1 cellular context compared by ENCODE assay signal in the genomic region with DNA sequence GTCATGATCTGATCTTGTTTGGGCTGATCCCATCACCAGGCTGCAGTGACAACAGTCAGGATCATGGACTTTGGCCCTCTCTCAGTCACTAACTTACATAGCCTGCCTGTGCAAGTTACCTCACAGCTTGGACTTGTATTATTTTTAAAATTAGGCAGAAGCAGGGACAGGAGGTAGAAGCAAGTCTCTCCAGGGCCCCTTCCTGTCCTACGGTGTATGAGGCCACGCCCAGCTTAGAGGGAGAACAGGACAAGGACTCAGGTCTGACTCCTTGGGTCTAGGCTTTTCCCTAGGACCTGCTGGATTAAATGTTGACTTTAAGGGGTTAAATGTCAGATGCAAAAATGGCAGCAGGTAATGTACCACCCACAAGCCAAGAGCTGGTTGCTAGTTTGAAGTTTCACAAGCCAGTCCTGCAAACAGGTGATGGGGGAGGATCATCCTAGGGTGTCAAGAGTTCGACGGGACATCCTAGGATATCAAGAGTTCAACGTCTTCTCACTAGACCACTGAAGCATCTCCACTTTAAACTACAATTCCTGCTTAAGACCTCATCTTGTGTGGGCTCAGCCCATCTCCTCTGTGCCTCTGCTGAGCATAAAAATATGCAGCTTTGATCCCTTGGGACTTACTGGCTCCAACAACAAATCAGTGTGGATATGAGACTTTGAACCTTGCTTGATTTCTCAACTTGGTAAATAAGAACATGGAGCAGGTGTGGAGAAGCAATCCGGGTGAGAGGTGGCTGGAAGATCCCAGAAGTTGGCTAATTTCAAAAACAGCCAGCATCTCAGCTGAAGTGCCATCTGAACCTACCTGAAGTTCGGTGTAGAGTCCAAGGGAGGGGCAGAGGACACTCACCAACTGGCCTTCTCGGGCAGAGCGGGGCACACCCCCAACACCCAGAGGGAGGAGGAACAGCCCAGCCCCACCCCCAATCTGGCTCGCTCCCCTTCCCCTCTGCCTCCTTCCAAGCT.
TF ChIP-seq lines count a peak whose summit lies in the region.

No MANE protein-coding gene starts in this region.

TF ChIP-seq in HepG2, 621 proteins besides CTCF, POLR2A, EP300 and RAD21 (continued from another document and continues in another):
- no peak for TF ChIP-seq JARID2 (CRISPR knock-in tag; IDR thresholded peaks at IDR 0.05; ENCODE audit: insufficient replicate concordance)
- TF ChIP-seq ZNF644 (CRISPR knock-in tag; IDR thresholded peaks at IDR 0.05; ENCODE audit: low read depth): peak; percentile 96
- peak; percentile 99 for TF ChIP-seq HNF4A (CRISPR knock-in tag; IDR thresholded peaks at IDR 0.05)
- peak; percentile 80; the same call in 1 of the 2 replicates for TF ChIP-seq SOX13 (IDR thresholded peaks at IDR 0.05)
- peak; percentile 77 to 84; a peak in 3 of 4 replicates for TF ChIP-seq SOX13 (CRISPR knock-in tag; conservative IDR thresholded peaks at IDR 0.05 in 1 of 2, IDR thresholded peaks at IDR 0.05 in 1 of 2)
- TF ChIP-seq ZFX (CRISPR knock-in tag; IDR thresholded peaks at IDR 0.05; ENCODE audit: low read depth): no peak; the same call in 1 of the 2 replicates
- 0 out of 2 replicates have a peak, but pooled peaks have one; percentile 36 for TF ChIP-seq ZNF766 (CRISPR knock-in tag; IDR thresholded peaks at IDR 0.05; ENCODE audit: borderline replicate concordance)
- peak; percentile 82 for TF ChIP-seq FOXK2 (IDR thresholded peaks at IDR 0.05)
- 0 out of 2 replicates have a peak, but pooled peaks have one; percentile 61 for TF ChIP-seq HIVEP1 (CRISPR knock-in tag; IDR thresholded peaks at IDR 0.05)
- TF ChIP-seq ZNF556 (CRISPR knock-in tag; IDR thresholded peaks at IDR 0.05; ENCODE audit: borderline replicate concordance): no peak
- no peak for TF ChIP-seq ZKSCAN5 (CRISPR knock-in tag; IDR thresholded peaks at IDR 0.05)
- no peak for TF ChIP-seq MBD4 (IDR thresholded peaks at IDR 0.05; ENCODE audit: borderline replicate concordance, low read length)
- peak; percentile 77; the same call in 1 of the 2 replicates for TF ChIP-seq ZNF335 (CRISPR knock-in tag; IDR thresholded peaks at IDR 0.05)
- TF ChIP-seq KDM5B (CRISPR knock-in tag; IDR thresholded peaks at IDR 0.05; ENCODE audit: borderline replicate concordance): no peak
- peak; percentile 49; the same call in 1 of the 2 replicates for TF ChIP-seq ZFY (CRISPR knock-in tag; IDR thresholded peaks at IDR 0.05)
- TF ChIP-seq HDAC6 (IDR thresholded peaks at IDR 0.05; ENCODE audit: low read depth, low read length): no peak
- TF ChIP-seq HNRNPH1 (optimal IDR thresholded peaks at IDR 0.05; ENCODE audit: low read depth, low read length): no peak
- TF ChIP-seq TP53 (CRISPR knock-in tag; conservative IDR thresholded peaks at IDR 0.05): no peak
- peak; percentile 63; the same call in 1 of the 2 replicates for TF ChIP-seq ZNF674 (CRISPR knock-in tag; IDR thresholded peaks at IDR 0.05; ENCODE audit: low read depth)
- TF ChIP-seq E2F5 (CRISPR knock-in tag; conservative IDR thresholded peaks at IDR 0.05): no peak
- 0 out of 2 replicates have a peak, but pooled peaks have one; percentile 57 for TF ChIP-seq SAFB2 (CRISPR knock-in tag; IDR thresholded peaks at IDR 0.05; ENCODE audit: borderline replicate concordance, low read depth)
- TF ChIP-seq, protein P1, sequence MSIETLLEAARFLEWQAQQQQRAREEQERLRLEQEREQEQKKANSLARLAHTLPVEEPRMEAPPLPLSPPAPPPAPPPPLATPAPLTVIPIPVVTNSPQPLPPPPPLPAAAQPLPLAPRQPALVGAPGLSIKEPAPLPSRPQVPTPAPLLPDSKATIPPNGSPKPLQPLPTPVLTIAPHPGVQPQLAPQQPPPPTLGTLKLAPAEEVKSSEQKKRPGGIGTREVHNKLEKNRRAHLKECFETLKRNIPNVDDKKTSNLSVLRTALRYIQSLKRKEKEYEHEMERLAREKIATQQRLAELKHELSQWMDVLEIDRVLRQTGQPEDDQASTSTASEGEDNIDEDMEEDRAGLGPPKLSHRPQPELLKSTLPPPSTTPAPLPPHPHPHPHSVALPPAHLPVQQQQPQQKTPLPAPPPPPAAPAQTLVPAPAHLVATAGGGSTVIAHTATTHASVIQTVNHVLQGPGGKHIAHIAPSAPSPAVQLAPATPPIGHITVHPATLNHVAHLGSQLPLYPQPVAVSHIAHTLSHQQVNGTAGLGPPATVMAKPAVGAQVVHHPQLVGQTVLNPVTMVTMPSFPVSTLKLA (IDR thresholded peaks at IDR 0.05): no peak; the same call in 1 of the 2 replicates
- peak; percentile 99 for TF ChIP-seq RXRB (CRISPR knock-in tag; IDR thresholded peaks at IDR 0.05; ENCODE audit: borderline replicate concordance)
- no peak for TF ChIP-seq ZNF260 (CRISPR knock-in tag; IDR thresholded peaks at IDR 0.05; ENCODE audit: borderline replicate concordance, low read depth)
- no peak for TF ChIP-seq ZNF670 (CRISPR knock-in tag; IDR thresholded peaks at IDR 0.05; ENCODE audit: borderline replicate concordance)
- TF ChIP-seq ZNF629 (CRISPR knock-in tag; conservative IDR thresholded peaks at IDR 0.05): peak; percentile 33; the same call in 1 of the 2 replicates
- TF ChIP-seq GTF3A (CRISPR knock-in tag; conservative IDR thresholded peaks at IDR 0.05): peak; percentile 31; the same call in 1 of the 2 replicates
- no peak for TF ChIP-seq ATAD3A (CRISPR knock-in tag; IDR thresholded peaks at IDR 0.05)
- TF ChIP-seq TAF15 (IDR thresholded peaks at IDR 0.05; ENCODE audit: low read depth, low read length, poor library complexity, severe bottlenecking): no peak
- TF ChIP-seq ZNF331 (CRISPR knock-in tag; IDR thresholded peaks at IDR 0.05): peak; percentile 96
- TF ChIP-seq, protein P2, sequence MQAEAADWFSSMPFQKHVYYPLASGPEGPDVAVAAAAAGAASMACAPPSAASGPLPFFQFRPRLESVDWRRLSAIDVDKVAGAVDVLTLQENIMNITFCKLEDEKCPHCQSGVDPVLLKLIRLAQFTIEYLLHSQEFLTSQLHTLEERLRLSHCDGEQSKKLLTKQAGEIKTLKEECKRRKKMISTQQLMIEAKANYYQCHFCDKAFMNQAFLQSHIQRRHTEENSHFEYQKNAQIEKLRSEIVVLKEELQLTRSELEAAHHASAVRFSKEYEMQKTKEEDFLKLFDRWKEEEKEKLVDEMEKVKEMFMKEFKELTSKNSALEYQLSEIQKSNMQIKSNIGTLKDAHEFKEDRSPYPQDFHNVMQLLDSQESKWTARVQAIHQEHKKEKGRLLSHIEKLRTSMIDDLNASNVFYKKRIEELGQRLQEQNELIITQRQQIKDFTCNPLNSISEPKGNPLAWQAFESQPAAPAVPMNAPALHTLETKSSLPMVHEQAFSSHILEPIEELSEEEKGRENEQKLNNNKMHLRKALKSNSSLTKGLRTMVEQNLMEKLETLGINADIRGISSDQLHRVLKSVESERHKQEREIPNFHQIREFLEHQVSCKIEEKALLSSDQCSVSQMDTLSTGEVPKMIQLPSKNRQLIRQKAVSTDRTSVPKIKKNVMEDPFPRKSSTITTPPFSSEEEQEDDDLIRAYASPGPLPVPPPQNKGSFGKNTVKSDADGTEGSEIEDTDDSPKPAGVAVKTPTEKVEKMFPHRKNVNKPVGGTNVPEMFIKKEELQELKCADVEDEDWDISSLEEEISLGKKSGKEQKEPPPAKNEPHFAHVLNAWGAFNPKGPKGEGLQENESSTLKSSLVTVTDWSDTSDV (CRISPR knock-in tag; IDR thresholded peaks at IDR 0.05): no peak
- TF ChIP-seq ZNF740 (CRISPR knock-in tag; IDR thresholded peaks at IDR 0.05): 0 out of 2 replicates have a peak, but pooled peaks have one; percentile 12
- no peak for TF ChIP-seq ISX (CRISPR knock-in tag; conservative IDR thresholded peaks at IDR 0.05)
- TF ChIP-seq TRIM24 (CRISPR knock-in tag; IDR thresholded peaks at IDR 0.05): peak; percentile 91
- TF ChIP-seq ZNF704 (CRISPR knock-in tag; IDR thresholded peaks at IDR 0.05; ENCODE audit: borderline replicate concordance): no peak; the same call in 1 of the 2 replicates
- TF ChIP-seq LRRFIP1 (CRISPR knock-in tag; conservative IDR thresholded peaks at IDR 0.05): no peak
- TF ChIP-seq FOXJ3 (CRISPR knock-in tag; IDR thresholded peaks at IDR 0.05; ENCODE audit: borderline replicate concordance): peak; percentile 96
- TF ChIP-seq, protein P3, sequence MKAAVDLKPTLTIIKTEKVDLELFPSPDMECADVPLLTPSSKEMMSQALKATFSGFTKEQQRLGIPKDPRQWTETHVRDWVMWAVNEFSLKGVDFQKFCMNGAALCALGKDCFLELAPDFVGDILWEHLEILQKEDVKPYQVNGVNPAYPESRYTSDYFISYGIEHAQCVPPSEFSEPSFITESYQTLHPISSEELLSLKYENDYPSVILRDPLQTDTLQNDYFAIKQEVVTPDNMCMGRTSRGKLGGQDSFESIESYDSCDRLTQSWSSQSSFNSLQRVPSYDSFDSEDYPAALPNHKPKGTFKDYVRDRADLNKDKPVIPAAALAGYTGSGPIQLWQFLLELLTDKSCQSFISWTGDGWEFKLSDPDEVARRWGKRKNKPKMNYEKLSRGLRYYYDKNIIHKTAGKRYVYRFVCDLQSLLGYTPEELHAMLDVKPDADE (CRISPR knock-in tag; IDR thresholded peaks at IDR 0.05): no peak
- peak; percentile 68; the same call in 1 of the 2 replicates for TF ChIP-seq ZBTB21 (CRISPR knock-in tag; IDR thresholded peaks at IDR 0.05)
- TF ChIP-seq KDM5A (IDR thresholded peaks at IDR 0.05; ENCODE audit: borderline replicate concordance, low read length): no peak
- TF ChIP-seq SSRP1 (CRISPR knock-in tag; IDR thresholded peaks at IDR 0.05): peak; percentile 95; the same call in 1 of the 2 replicates
- TF ChIP-seq ZNF367 (CRISPR knock-in tag; IDR thresholded peaks at IDR 0.05; ENCODE audit: borderline replicate concordance): no peak
- TF ChIP-seq CHD4 (IDR thresholded peaks at IDR 0.05; ENCODE audit: borderline replicate concordance, low read length): peak; percentile 70; the same call in 1 of the 2 replicates
- TF ChIP-seq ZNF24 (IDR thresholded peaks at IDR 0.05): no peak
- TF ChIP-seq NR1H2 (CRISPR knock-in tag; IDR thresholded peaks at IDR 0.05; ENCODE audit: borderline replicate concordance, low read depth): no peak
- TF ChIP-seq MTF1 (CRISPR knock-in tag; IDR thresholded peaks at IDR 0.05): no peak
